Comparison of ENCODE assay signal across 8 cellular contexts in genomic region chr22:31977141-31977781, GRCh38.
DNase-seq lines count a peak whose midpoint lies in the region; ATAC-seq lines count a peak whose summit lies in the region.

No MANE protein-coding gene starts in this region.

- no peak for ATAC-seq in GM21529 (IDR thresholded peaks at IDR 0.05; ENCODE audit: unreplicated experiment)

- peak; percentile 79 for DNase-seq in activated gamma-delta T cell treated with Interleukin-2 at 50 U/mL for 16 hours
- no peak for DNase-seq in activated gamma-delta T cell (lab: John Stamatoyannopoulos, UW)
- peak; percentile 89 for DNase-seq in NCI-H1694 (lab: John Stamatoyannopoulos, UW)
- DNase-seq in T-helper 1 cell, result peak; percentile 42 to 75 (median 61)
- peak in 42 of 56 donors; percentile 2 to 80 (median 28) for DNase-seq in amygdala (lab: John Stamatoyannopoulos, UW)
- DNase-seq in hypothalamus (lab: John Stamatoyannopoulos, UW), result peak in 42 of 51 donors; percentile 1 to 74 (median 34)
- peak; percentile 65 to 85 for DNase-seq in stimulated activated CD4-positive, alpha-beta T cell treated with anti-CD3 and anti-CD28 coated beads, Interleukin-12 subunit alpha, Interleukin-12 subunit beta, amount 100 ng/mL, for 24 hours (ENCODE audit: low read depth in 2 of 2)
